In the genomic region with DNA sequence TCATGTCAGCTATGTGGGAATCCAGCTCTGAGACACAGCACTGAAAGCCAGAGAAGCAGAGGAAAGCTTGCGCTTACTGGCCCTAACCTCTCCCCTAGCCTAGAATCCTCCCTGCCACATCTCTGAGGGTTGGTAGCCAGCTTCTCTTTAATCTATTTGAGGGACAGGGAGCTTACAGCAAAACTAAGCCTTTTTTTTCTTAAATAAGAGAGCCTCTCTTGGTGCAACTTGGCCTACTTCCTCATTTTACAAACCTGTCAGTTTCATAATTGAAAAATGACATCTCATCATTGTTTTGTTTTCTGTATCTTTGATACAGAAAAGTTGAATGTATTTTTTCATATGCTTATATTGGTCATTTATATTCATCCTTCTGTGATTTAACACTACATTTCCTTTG, we compare ENCODE assay signal across 10 cellular contexts.
DNase-seq lines count a peak whose midpoint lies in the region; ATAC-seq and TF ChIP-seq lines count a peak whose summit lies in the region.
"Had no signal": no experiment of that assay in that cellular context is flagged by ENCODE, and none has a peak within 500 bp of the region (broad histone marks: within the 10 kb centered on the region; RNA-seq: fewer than 3 reads in every experiment).

No MANE protein-coding gene starts in this region.

- H3K9me3 ChIP-seq in esophagus squamous epithelium: no peaks in the 10 kb centered on the region

- no peak for TF ChIP-seq CTCF in esophagus squamous epithelium (IDR thresholded peaks at IDR 0.05)

- no peak overlapping the region for H3K27ac ChIP-seq in esophagus squamous epithelium

- no peaks in the 10 kb centered on the region for H3K36me3 ChIP-seq in esophagus squamous epithelium

- no peak overlapping the region for H3K4me3 ChIP-seq in esophagus squamous epithelium

- peaks cover 0 to 24% (median 6%) of the 10 kb centered on the region in 3 donors for H3K4me1 ChIP-seq in esophagus squamous epithelium

- ATAC-seq in GM19397 (IDR thresholded peaks at IDR 0.05; ENCODE audit: unreplicated experiment) (peak; percentile 79), HG03039 (IDR thresholded peaks at IDR 0.05; ENCODE audit: unreplicated experiment) (peak; percentile 79)
- ATAC-seq: activated CD4-positive, alpha-beta T cell treated with anti-CD3 and anti-CD28 coated beads for 36 hours; HCT116 had no signal

- WGBS in esophagus squamous epithelium, 2 donors: 83 to 100% methylated on average over 1 of the region's 1 CpG

- DNase-seq in GF-D8 (lab: John Stamatoyannopoulos, UW) (peak; percentile 9), NOMO-1 treated with dmso at 0.1 percent for 144 hours (lab: John Stamatoyannopoulos, UW; ENCODE audit: unreplicated experiment) (peak; percentile 78), COLO829 (ENCODE audit: low spot score) (no peak), esophagus squamous epithelium (lab: John Stamatoyannopoulos, UW) (no peak), activated T-cell treated with anti-CD3 and anti-CD28 coated beads for 4 hours (no peak)
- no peak for DNase-seq in activated CD4-positive, CD25-positive, alpha-beta regulatory T cell treated with anti-CD3 and anti-CD28 coated beads, Interleukin-2, amount 50 U/mL, for 72 hours
- DNase-seq: activated CD4-positive, alpha-beta T cell treated with anti-CD3 and anti-CD28 coated beads for 36 hours had no signal

- intact Hi-C loops in esophagus squamous epithelium (cut with DNase I): no loop called here

- TF ChIP-seq POLR2A in esophagus squamous epithelium (IDR thresholded peaks at IDR 0.05): no peak

- H3K27me3 ChIP-seq in esophagus squamous epithelium: no peaks in the 10 kb centered on the region

Comparison
In these comparisons a context has a peak if more than half of its experiments do, and no peak if none do; other contexts are left out.
1. DNase-seq: peak in GF-D8 (single experiment) and NOMO-1 treated with dmso at 0.1 percent for 144 hours (single experiment); none in COLO829 (single experiment), esophagus squamous epithelium (single experiment), activated CD4-positive, CD25-positive, alpha-beta regulatory T cell treated with anti-CD3 and anti-CD28 coated beads, Interleukin-2, amount 50 U/mL, for 72 hours (single experiment) and activated T-cell treated with anti-CD3 and anti-CD28 coated beads for 4 hours (single experiment).